26 cellular contexts compared by ENCODE assay signal in the genomic region with DNA sequence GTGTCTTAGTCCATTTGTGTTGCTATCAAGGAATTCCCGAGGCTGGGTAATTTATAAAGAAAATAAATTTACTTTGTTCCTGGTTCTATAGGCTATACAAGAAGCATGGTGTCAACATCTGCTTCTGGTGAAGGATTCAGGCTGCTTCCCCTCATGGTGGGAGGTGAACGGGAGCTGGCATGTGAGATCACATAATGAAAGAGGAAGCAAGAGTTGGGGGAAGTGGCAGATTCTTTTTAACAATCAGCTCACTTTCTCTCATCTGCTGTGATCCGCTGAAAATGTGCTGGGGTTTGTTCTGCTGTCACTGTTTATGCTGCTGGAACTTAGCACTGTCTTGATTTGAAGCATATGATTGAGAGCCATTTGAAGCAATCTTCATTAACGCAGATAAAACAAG.
DNase-seq lines count a peak whose midpoint lies in the region; ATAC-seq and TF ChIP-seq lines count a peak whose summit lies in the region.
"Had no signal": no experiment of that assay in that cellular context is flagged by ENCODE, and none has a peak within 500 bp of the region (broad histone marks: within the 10 kb centered on the region; RNA-seq: fewer than 3 reads in every experiment).

No MANE protein-coding gene starts in this region.

- no peaks in the 10 kb centered on the region for H3K27me3 Mint-ChIP-seq in activated naive CD8-positive, alpha-beta T cell treated with anti-CD3 and anti-CD28 coated beads, Interleukin-2, amount 50 U/mL, for 24 hours
- H3K27me3 Mint-ChIP-seq: activated CD4-positive, alpha-beta T cell treated with anti-CD3 and anti-CD28 coated beads, Interleukin-2, amount 10 ng/mL, durations not matched to agents 7 days and 5 days; IgD-negative memory B cell; stimulated activated naive CD8-positive, alpha-beta T cell treated with anti-CD3 and anti-CD28 coated beads, Interleukin-15, Interleukin-2, amounts not matched to agents 100 ng/mL and 50 ng/mL, for 24 hours had no signal

- dilution Hi-C loops in mammary epithelial cell (cut with HindIII; ENCODE audit: low sequenced_read_pairs) = no loop called here

- 64% methylated on average over 4 of the region's 4 CpGs for WGBS in mammary epithelial cell (ENCODE audit: low coverage, missing lambda C conversion rate)

- H4K20me1 ChIP-seq in mammary epithelial cell (ENCODE audit: insufficient read depth, low read length) = no peaks in the 10 kb centered on the region
- H4K20me1 ChIP-seq in MM.1S (ENCODE audit: insufficient read depth, low read length) = no peaks in the 10 kb centered on the region

- H3K4me1 Mint-ChIP-seq in activated naive CD8-positive, alpha-beta T cell treated with anti-CD3 and anti-CD28 coated beads, Interleukin-2, amount 50 U/mL, for 24 hours = no peaks in the 10 kb centered on the region
- H3K4me1 Mint-ChIP-seq: activated CD4-positive, alpha-beta T cell treated with anti-CD3 and anti-CD28 coated beads, Interleukin-2, amount 10 ng/mL, durations not matched to agents 7 days and 5 days had no signal

- no peak overlapping the region for H3K4me3 ChIP-seq in mammary epithelial cell (replicated peaks in 1 of 3; ENCODE audit: insufficient read depth in 1 of 3, low read depth in 2 of 3, low read length in 3 of 3)
- H3K4me3 ChIP-seq in MM.1S (ENCODE audit: low read length) = no peak overlapping the region
- H3K4me3 ChIP-seq: PC-9, SK-N-MC, tibial nerve had no signal

- no peaks in the 10 kb centered on the region for H3K9me3 Mint-ChIP-seq in activated naive CD8-positive, alpha-beta T cell treated with anti-CD3 and anti-CD28 coated beads, Interleukin-2, amount 50 U/mL, for 24 hours
- H3K9me3 Mint-ChIP-seq: IgD-negative memory B cell; nephron; stimulated activated naive CD8-positive, alpha-beta T cell treated with anti-CD3 and anti-CD28 coated beads, Interleukin-15, Interleukin-2, amounts not matched to agents 100 ng/mL and 50 ng/mL, for 24 hours had no signal

- H3K36me3 Mint-ChIP-seq in activated naive CD8-positive, alpha-beta T cell treated with anti-CD3 and anti-CD28 coated beads, Interleukin-2, amount 50 U/mL, for 24 hours (ENCODE audit: low read depth) = no peaks in the 10 kb centered on the region

- ATAC-seq in GM18867 (IDR thresholded peaks at IDR 0.05; ENCODE audit: unreplicated experiment) = peak; percentile 94
- ATAC-seq in activated naive CD8-positive, alpha-beta T cell treated with anti-CD3 and anti-CD28 coated beads, Interleukin-2, amount 50 U/mL, for 24 hours = no peak
- ATAC-seq: HCT116 had no signal

- no peaks in the 10 kb centered on the region for H3F3A ChIP-seq in MM.1S (ENCODE audit: insufficient read depth, low read length)

- H3K36me3 ChIP-seq in mammary epithelial cell (ENCODE audit: insufficient read depth, low read length) (no peaks in the 10 kb centered on the region), MM.1S (replicated peaks; ENCODE audit: insufficient read depth, low read length) (no peaks in the 10 kb centered on the region)
- H3K36me3 ChIP-seq: brain microvascular endothelial cell, tibial nerve had no signal

- H3K9me2 ChIP-seq in MM.1S (replicated peaks; ENCODE audit: insufficient read depth, low read length) = no peaks in the 10 kb centered on the region

- in situ Hi-C loops in KBM-7 (cut with MboI; ENCODE audit: low pct_unique_long_range_greater_than_20kb, low sequenced_read_pairs) = no loop called here
- in situ Hi-C loops in mammary epithelial cell (cut with MboI; ENCODE audit: low sequenced_read_pairs in 2 of 2) = no loop called here

- DNase-seq in KBM-7 (peak; percentile 9), SKM-1 (lab: John Stamatoyannopoulos, UW; ENCODE audit: unreplicated experiment) (peak; percentile 6), medulla oblongata (ENCODE audit: extremely low spot score) (peak; percentile 57), mammary epithelial cell (no peak), hepatic stellate cell (ENCODE audit: low spot score) (no peak), MM.1S (no peak)
- DNase-seq in activated naive CD8-positive, alpha-beta T cell treated with anti-CD3 and anti-CD28 coated beads, Interleukin-2, amount 50 U/mL, for 24 hours = no peak
- DNase-seq: activated CD4-positive, alpha-beta T cell treated with anti-CD3 and anti-CD28 coated beads, Interleukin-2, amount 10 ng/mL, durations not matched to agents 7 days and 5 days; brain microvascular endothelial cell; cortex of kidney; DND-41; hippocampal formation; kidney glomerular epithelial cell; NCI-H1092; NCI-H2081; NCI-H510A; PC-9; stimulated activated CD4-positive, alpha-beta T cell treated with anti-CD3 and anti-CD28 coated beads, Interleukin-2, amount 100 ng/mL, for 24 hours had no signal

- CTCF ChIA-PET in mammary epithelial cell (lab: Charles Lee; ENCODE audit: low non-redundant PET) = no interaction called here

- H2AFZ ChIP-seq in mammary epithelial cell (ENCODE audit: low read depth, low read length) = no peak overlapping the region
- H2AFZ ChIP-seq in MM.1S (ENCODE audit: low read length) = no peak overlapping the region
- H2AFZ ChIP-seq: PC-9 had no signal

- H3K27me3 ChIP-seq in mammary epithelial cell (ENCODE audit: insufficient read depth, low read length) (no peaks in the 10 kb centered on the region), MM.1S (replicated peaks; ENCODE audit: insufficient read depth, low read length) (no peaks in the 10 kb centered on the region)
- H3K27me3 ChIP-seq: brain microvascular endothelial cell, tibial nerve had no signal

- H3K27ac Mint-ChIP-seq in activated naive CD8-positive, alpha-beta T cell treated with anti-CD3 and anti-CD28 coated beads, Interleukin-2, amount 50 U/mL, for 24 hours = no peak overlapping the region
- H3K27ac Mint-ChIP-seq: activated CD4-positive, alpha-beta T cell treated with anti-CD3 and anti-CD28 coated beads, Interleukin-2, amount 10 ng/mL, durations not matched to agents 7 days and 5 days; activated T-helper 2 cell treated with anti-CD3 and anti-CD28 coated beads, Interferon-gamma antibody, Interleukin-2, Interleukin-4, amounts not matched to agents 10 μg/mL and 5 μg/mL and 100 μg/mL, durations not matched to agents 14 hours and 24 hours and 36 hours; IgD-negative memory B cell; nephron; stimulated activated naive CD8-positive, alpha-beta T cell treated with anti-CD3 and anti-CD28 coated beads, Interleukin-15, Interleukin-2, amounts not matched to agents 100 ng/mL and 50 ng/mL, for 24 hours had no signal

- H3K9ac ChIP-seq in mammary epithelial cell (ENCODE audit: insufficient read depth, low read length) (no peak overlapping the region), MM.1S (ENCODE audit: low read length) (no peak overlapping the region)

- intact Hi-C loops in mammary epithelial cell (cut with micrococcal nuclease) = no loop called here

- H3K4me1 ChIP-seq in mammary epithelial cell (ENCODE audit: insufficient read depth, low read length) = peaks cover 14% of the 10 kb centered on the region
- H3K4me1 ChIP-seq in MM.1S (ENCODE audit: low read length) = no peaks in the 10 kb centered on the region
- H3K4me1 ChIP-seq: tibial nerve had no signal

- no peaks in the 10 kb centered on the region for H3K9me3 ChIP-seq in mammary epithelial cell (replicated peaks; ENCODE audit: insufficient read depth, low read length)
- H3K9me3 ChIP-seq in MM.1S (replicated peaks; ENCODE audit: insufficient read depth, low read length) = no peaks in the 10 kb centered on the region

- H3K4me2 ChIP-seq in mammary epithelial cell (ENCODE audit: insufficient read depth, low read depth, low read length) (no peak overlapping the region), MM.1S (ENCODE audit: low read depth, low read length) (no peak overlapping the region)
- H3K4me2 ChIP-seq: PC-9 had no signal

- BruUV-seq in mammary epithelial cell (replicated peaks; lab: Mats Ljungman, UMichigan) = no TSS peak

- H3K27ac ChIP-seq in mammary epithelial cell (ENCODE audit: insufficient read depth, low read depth, low read length) (no peak overlapping the region), MM.1S (ENCODE audit: low read length) (no peak overlapping the region)
- H3K27ac ChIP-seq: brain microvascular endothelial cell, PC-9, SK-N-MC, tibial nerve had no signal

- no peak overlapping the region for H3K4me3 Mint-ChIP-seq in activated naive CD8-positive, alpha-beta T cell treated with anti-CD3 and anti-CD28 coated beads, Interleukin-2, amount 50 U/mL, for 24 hours
- H3K4me3 Mint-ChIP-seq: activated CD4-positive, alpha-beta T cell treated with anti-CD3 and anti-CD28 coated beads, Interleukin-2, amount 10 ng/mL, durations not matched to agents 7 days and 5 days; IgD-negative memory B cell; nephron; stimulated activated naive CD8-positive, alpha-beta T cell treated with anti-CD3 and anti-CD28 coated beads, Interleukin-15, Interleukin-2, amounts not matched to agents 100 ng/mL and 50 ng/mL, for 24 hours had no signal

- H3K79me2 ChIP-seq in mammary epithelial cell (ENCODE audit: insufficient read depth, low read length) = no peaks in the 10 kb centered on the region
- H3K79me2 ChIP-seq in MM.1S (ENCODE audit: low read length) = no peaks in the 10 kb centered on the region

- TF ChIP-seq CTCF in mammary epithelial cell (conservative IDR thresholded peaks at IDR 0.05 in 1 of 2, IDR thresholded peaks at IDR 0.05 in 1 of 2; ENCODE audit: extremely low read depth in 1 of 2, insufficient read depth in 1 of 2, low read depth in 1 of 2, low read length in 2 of 2) = no peak
- TF ChIP-seq CTCF in MM.1S (IDR thresholded peaks at IDR 0.05; ENCODE audit: low read length) = no peak

Comparison
In these comparisons a context has a peak if more than half of its experiments do, and no peak if none do; other contexts are left out.
1. DNase-seq: peak in KBM-7 (single experiment), SKM-1 (single experiment) and medulla oblongata (single experiment); none in mammary epithelial cell (single experiment), activated naive CD8-positive, alpha-beta T cell treated with anti-CD3 and anti-CD28 coated beads, Interleukin-2, amount 50 U/mL, for 24 hours (single experiment), hepatic stellate cell (single experiment) and MM.1S (single experiment).